Comparison of ENCODE assay signal across 19 cellular contexts in the genomic region with DNA sequence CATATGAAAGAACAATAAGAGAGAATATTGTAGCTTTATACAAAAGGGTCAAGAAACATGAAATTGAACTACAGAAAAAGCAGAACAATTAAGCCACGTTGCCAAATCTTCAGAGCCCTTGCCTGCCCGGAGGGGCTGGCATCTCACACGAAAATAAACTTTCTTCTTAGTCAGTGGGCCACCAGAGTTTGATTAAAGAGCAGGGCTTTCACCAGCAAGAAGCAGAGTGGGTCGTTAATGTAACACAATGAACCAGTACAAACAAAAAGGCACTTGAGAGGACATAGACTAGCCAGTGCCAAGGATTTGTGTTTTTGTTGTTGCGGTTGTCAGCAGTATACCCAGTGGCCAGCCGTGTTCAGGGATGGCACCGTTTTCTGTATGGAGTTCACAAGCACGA.
DNase-seq lines count a peak whose midpoint lies in the region; TF ChIP-seq lines count a peak whose summit lies in the region.
"Had no signal": no experiment of that assay in that cellular context is flagged by ENCODE, and none has a peak within 500 bp of the region (broad histone marks: within the 10 kb centered on the region; RNA-seq: fewer than 3 reads in every experiment).

No MANE protein-coding gene starts in this region.

- H3K4me2 ChIP-seq in mammary epithelial cell (ENCODE audit: insufficient read depth, low read depth, low read length) (no peak overlapping the region), OCI-LY7 (ENCODE audit: low read length) (no peak overlapping the region)

- no peaks in the 10 kb centered on the region for H4K20me1 ChIP-seq in mammary epithelial cell (ENCODE audit: insufficient read depth, low read length)
- H4K20me1 ChIP-seq in OCI-LY7 (ENCODE audit: insufficient read depth, low read length) = no peaks in the 10 kb centered on the region

- H3K9me2 ChIP-seq in OCI-LY7 (ENCODE audit: insufficient read depth, low read length) = no peaks in the 10 kb centered on the region

- WGBS in mammary epithelial cell (ENCODE audit: low coverage, missing lambda C conversion rate) = 49% methylated on average over 8 of the region's 8 CpGs
- WGBS in thyroid gland, 2 donors = 22 to 25% methylated on average over 8 of the region's 8 CpGs
- WGBS in stomach, 5 donors = 50 to 66% (median 57%) methylated on average over 8 of the region's 8 CpGs

- POLR2A ChIA-PET in MCF 10A (lab: Yijun Ruan, JAX) (no interaction called here), OCI-LY7 (lab: Charles Lee) (no interaction called here)

- TF ChIP-seq CTCF in MCF 10A (IDR thresholded peaks at IDR 0.05; ENCODE audit: unreplicated experiment) = no peak
- no peak for TF ChIP-seq CTCF in mammary epithelial cell (conservative IDR thresholded peaks at IDR 0.05 in 1 of 2, IDR thresholded peaks at IDR 0.05 in 1 of 2; ENCODE audit: extremely low read depth in 1 of 2, insufficient read depth in 1 of 2, low read depth in 1 of 2, low read length in 2 of 2)
- no peak for TF ChIP-seq CTCF in endothelial cell (IDR thresholded peaks at IDR 0.05; ENCODE audit: unreplicated experiment)
- no peak for TF ChIP-seq CTCF in thyroid gland (IDR thresholded peaks at IDR 0.05)
- no peak for TF ChIP-seq CTCF in OCI-LY7 (conservative IDR thresholded peaks at IDR 0.05; ENCODE audit: low read length)
- no peak for TF ChIP-seq CTCF in stomach (IDR thresholded peaks at IDR 0.05)

- intact Hi-C loops in MCF 10A (cut with micrococcal nuclease) = no loop called here
- intact Hi-C loops in mammary epithelial cell (cut with micrococcal nuclease) = no loop called here
- intact Hi-C loops in thyroid gland (cut with DNase I) = no loop called here
- intact Hi-C loops in OCI-LY7 (cut with micrococcal nuclease; ENCODE audit: unreplicated experiment) = loop anchor here (5.0 kb wide), 1 partner anchor 48 kb away; no protein-coding TSS in a partner anchor
- intact Hi-C loops in stomach (cut with DNase I; ENCODE audit: low total_unique reads) = no loop called here

- no peak overlapping the region for H3K27ac ChIP-seq in mammary epithelial cell (ENCODE audit: insufficient read depth, low read depth, low read length)
- peak overlapping the region in 2 of 3 donors; percentile 34 to 43 for H3K27ac ChIP-seq in thyroid gland
- no peak overlapping the region for H3K27ac ChIP-seq in OCI-LY7 (ENCODE audit: low read depth, low read length, poor library complexity, severe bottlenecking)
- no peak overlapping the region for H3K27ac ChIP-seq in stomach
- H3K27ac ChIP-seq: breast epithelium, VCaP had no signal

- no peak overlapping the region for H3K4me3 Mint-ChIP-seq in MCF 10A (ENCODE audit: unreplicated experiment)
- peak overlapping the region; percentile 17 for H3K4me3 Mint-ChIP-seq in endothelial cell (ENCODE audit: unreplicated experiment)
- H3K4me3 Mint-ChIP-seq: activated CD4-positive, alpha-beta memory T cell treated with anti-CD3 and anti-CD28 coated beads for 36 hours; activated T-cell treated with anti-CD3 and anti-CD28 coated beads, Interleukin-2, amount 50 U/mL, for 4 hours; neural crest cell had no signal

- no peaks in the 10 kb centered on the region for H3K4me1 Mint-ChIP-seq in MCF 10A (ENCODE audit: insufficient read depth, unreplicated experiment)
- peaks cover 9% of the 10 kb centered on the region for H3K4me1 Mint-ChIP-seq in endothelial cell (ENCODE audit: unreplicated experiment)

- CTCF ChIA-PET in MCF 10A (lab: Yijun Ruan, JAX) = no interaction called here
- CTCF ChIA-PET in mammary epithelial cell (lab: Charles Lee; ENCODE audit: low non-redundant PET) = no interaction called here
- CTCF ChIA-PET in OCI-LY7 (lab: Charles Lee; ENCODE audit: unreplicated experiment) = no interaction called here

- in situ Hi-C loops in mammary epithelial cell (cut with MboI; ENCODE audit: low sequenced_read_pairs in 2 of 2) = no loop called here

- TF ChIP-seq EP300 in stomach (IDR thresholded peaks at IDR 0.05) = no peak

- no peak for DNase-seq in MCF 10A (ENCODE audit: unreplicated experiment)
- no peak for DNase-seq in mammary epithelial cell
- peak; percentile 66 for DNase-seq in NCI-H2029 treated with DMSO at 0.1 percent for 48 hours (lab: John Stamatoyannopoulos, UW)
- DNase-seq in endothelial cell (ENCODE audit: low spot score) = no peak
- peak; percentile 23 to 25 for DNase-seq in thyroid gland
- no peak for DNase-seq in OCI-LY7 (ENCODE audit: low spot score)
- DNase-seq in stomach = no peak
- DNase-seq in T-helper 1 cell = no peak
- DNase-seq: ACHN; activated CD4-positive, alpha-beta memory T cell treated with anti-CD3 and anti-CD28 coated beads for 36 hours; activated T-cell treated with anti-CD3 and anti-CD28 coated beads, Interleukin-2, amount 50 U/mL, for 4 hours; MG63; NCI-H187 treated with DMSO at 0.1 percent for 48 hours; NCI-H526 treated with DMSO at 0.1 percent for 48 hours; stimulated activated naive CD8-positive, alpha-beta T cell treated with anti-CD3 and anti-CD28 coated beads, Interleukin-15, Interleukin-2, amounts not matched to agents 100 U/mL and 50 U/mL, for 24 hours had no signal

- H3K36me3 ChIP-seq in mammary epithelial cell (ENCODE audit: insufficient read depth, low read length) = peaks cover 34% of the 10 kb centered on the region
- H3K36me3 ChIP-seq in thyroid gland = no peaks in the 10 kb centered on the region
- no peaks in the 10 kb centered on the region for H3K36me3 ChIP-seq in OCI-LY7 (ENCODE audit: insufficient read depth, low read length)
- peaks cover 0 to 37% (median 28%) of the 10 kb centered on the region in 4 donors for H3K36me3 ChIP-seq in stomach
- H3K36me3 ChIP-seq: breast epithelium, MG63 had no signal

- no peaks in the 10 kb centered on the region for H3K27me3 Mint-ChIP-seq in MCF 10A (ENCODE audit: insufficient read depth, unreplicated experiment)
- H3K27me3 Mint-ChIP-seq in endothelial cell (ENCODE audit: unreplicated experiment) = peaks cover 9% of the 10 kb centered on the region

- no peaks in the 10 kb centered on the region for H3K9me3 ChIP-seq in mammary epithelial cell (replicated peaks; ENCODE audit: insufficient read depth, low read length)
- H3K9me3 ChIP-seq in thyroid gland = no peaks in the 10 kb centered on the region
- H3K9me3 ChIP-seq in OCI-LY7 (ENCODE audit: low read length) = no peaks in the 10 kb centered on the region
- H3K9me3 ChIP-seq in stomach = no peaks in the 10 kb centered on the region
- H3K9me3 ChIP-seq: breast epithelium, MG63 had no signal

- H3K4me3 ChIP-seq in mammary epithelial cell (replicated peaks in 1 of 3; ENCODE audit: insufficient read depth in 1 of 3, low read depth in 2 of 3, low read length in 3 of 3) = no peak overlapping the region
- H3K4me3 ChIP-seq in thyroid gland (replicated peaks in 1 of 3) = no peak overlapping the region
- H3K4me3 ChIP-seq in OCI-LY7 (ENCODE audit: low read depth, low read length, poor library complexity, severe bottlenecking) = no peak overlapping the region
- no peak overlapping the region for H3K4me3 ChIP-seq in stomach
- H3K4me3 ChIP-seq: breast epithelium, MG63 had no signal

- TSS peak; percentile 31 for BruUV-seq in MCF 10A (replicated peaks; lab: Mats Ljungman, UMichigan)
- BruUV-seq in mammary epithelial cell (replicated peaks; lab: Mats Ljungman, UMichigan) = no TSS peak
- BruUV-seq in OCI-LY7 (replicated peaks; lab: Mats Ljungman, UMichigan) = no TSS peak

- H3K9me3 Mint-ChIP-seq in MCF 10A (ENCODE audit: unreplicated experiment) (no peaks in the 10 kb centered on the region), endothelial cell (ENCODE audit: unreplicated experiment) (no peaks in the 10 kb centered on the region)
- H3K9me3 Mint-ChIP-seq: activated CD4-positive, alpha-beta memory T cell treated with anti-CD3 and anti-CD28 coated beads for 36 hours; activated naive CD4-positive, alpha-beta T cell treated with anti-CD3 and anti-CD28 coated beads, Interleukin-2, amount 50 U/mL, for 72 hours; activated T-cell treated with anti-CD3 and anti-CD28 coated beads, Interleukin-2, amount 50 U/mL, for 4 hours; neural crest cell had no signal

- H3K9ac ChIP-seq in mammary epithelial cell (ENCODE audit: insufficient read depth, low read length) = no peak overlapping the region

- H3K36me3 Mint-ChIP-seq in MCF 10A (ENCODE audit: insufficient read depth, unreplicated experiment) (peaks cover 12% of the 10 kb centered on the region), endothelial cell (ENCODE audit: low read depth, unreplicated experiment) (peaks cover 50% of the 10 kb centered on the region)
- H3K36me3 Mint-ChIP-seq: activated CD4-positive, alpha-beta memory T cell treated with anti-CD3 and anti-CD28 coated beads for 36 hours; activated naive CD4-positive, alpha-beta T cell treated with anti-CD3 and anti-CD28 coated beads, Interleukin-2, amount 50 U/mL, for 72 hours had no signal

- H2AFZ ChIP-seq in mammary epithelial cell (ENCODE audit: low read depth, low read length) = no peak overlapping the region
- no peak overlapping the region for H2AFZ ChIP-seq in OCI-LY7 (ENCODE audit: low read length)

- dilution Hi-C loops in mammary epithelial cell (cut with HindIII; ENCODE audit: low sequenced_read_pairs) = no loop called here

- H3K4me1 ChIP-seq in mammary epithelial cell (ENCODE audit: insufficient read depth, low read length) (no peaks in the 10 kb centered on the region), thyroid gland (peaks cover 12 to 21% of the 10 kb centered on the region in 2 donors), OCI-LY7 (ENCODE audit: insufficient read depth, low read length, poor library complexity, severe bottlenecking) (no peaks in the 10 kb centered on the region), stomach (peaks cover 0 to 13% (median 0%) of the 10 kb centered on the region in 4 donors)
- H3K4me1 ChIP-seq: breast epithelium had no signal

- H3K27ac Mint-ChIP-seq in MCF 10A (ENCODE audit: low read depth, unreplicated experiment) (no peak overlapping the region), endothelial cell (ENCODE audit: unreplicated experiment) (no peak overlapping the region)
- H3K27ac Mint-ChIP-seq: activated CD4-positive, alpha-beta memory T cell treated with anti-CD3 and anti-CD28 coated beads for 36 hours; activated naive CD4-positive, alpha-beta T cell treated with anti-CD3 and anti-CD28 coated beads, Interleukin-2, amount 50 U/mL, for 72 hours had no signal

- H3K27me3 ChIP-seq in mammary epithelial cell (ENCODE audit: insufficient read depth, low read length) (no peaks in the 10 kb centered on the region), thyroid gland (no peaks in the 10 kb centered on the region), stomach (no peaks in the 10 kb centered on the region)
- H3K27me3 ChIP-seq: breast epithelium, MG63 had no signal

- TF ChIP-seq POLR2A in thyroid gland (IDR thresholded peaks at IDR 0.05) = no peak
- no peak for TF ChIP-seq POLR2A in stomach (IDR thresholded peaks at IDR 0.05)

- H3K79me2 ChIP-seq in mammary epithelial cell (ENCODE audit: insufficient read depth, low read length) = no peaks in the 10 kb centered on the region
- H3K79me2 ChIP-seq in OCI-LY7 (ENCODE audit: insufficient read depth, low read depth, low read length) = no peaks in the 10 kb centered on the region

Comparison
In these comparisons a context has a peak if more than half of its experiments do, and no peak if none do; other contexts are left out.
1. DNase-seq: peak in NCI-H2029 treated with DMSO at 0.1 percent for 48 hours (single experiment) and thyroid gland (2 of 2); none in MCF 10A (single experiment), mammary epithelial cell (single experiment), endothelial cell (single experiment), OCI-LY7 (single experiment), stomach (single experiment) and T-helper 1 cell (0 of 5).
2. H3K27ac ChIP-seq: peak in thyroid gland (2 of 3); none in mammary epithelial cell (single experiment), OCI-LY7 (single experiment) and stomach (0 of 5).